ENCODE assay signal across 8 cellular contexts in the genomic region with DNA sequence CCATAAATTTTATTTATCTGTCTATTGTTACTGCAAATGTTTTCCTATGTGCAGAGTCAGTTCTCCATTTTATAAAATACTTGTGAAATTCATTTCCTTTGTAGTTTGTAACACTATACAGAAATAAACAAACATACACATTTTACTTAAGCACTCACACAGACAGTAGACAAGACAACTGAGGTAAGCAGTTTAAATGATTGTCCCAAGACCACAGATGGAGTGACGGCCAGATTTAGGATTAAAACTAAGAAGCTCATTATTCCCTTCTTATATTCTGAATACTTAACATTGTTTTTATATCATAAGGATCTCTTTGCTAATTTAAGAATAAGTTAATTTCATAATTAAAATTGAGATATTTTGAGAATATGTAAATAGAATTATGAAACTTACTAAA.
DNase-seq lines count a peak whose midpoint lies in the region; ATAC-seq and TF ChIP-seq lines count a peak whose summit lies in the region.

No MANE protein-coding gene starts in this region.

- H3K9ac ChIP-seq in KMS-11 (no peak overlapping the region), mucosa of stomach (ENCODE audit: low read length) (peak overlapping the region; percentile 10)

- H3K4me1 ChIP-seq in CD4-positive, CD25-positive, alpha-beta regulatory T cell (ENCODE audit: control insufficient read depth, insufficient read depth, low read length, poor library complexity, severe bottlenecking) = peaks cover 19% of the 10 kb centered on the region
- H3K4me1 ChIP-seq in KMS-11 (ENCODE audit: low read depth, poor library complexity, severe bottlenecking) (peaks cover 22% of the 10 kb centered on the region), mucosa of stomach (ENCODE audit: control insufficient read depth, insufficient read depth, low read length) (peaks cover 7% of the 10 kb centered on the region)

- H3K4me3 Mint-ChIP-seq in CD4-positive, CD25-positive, alpha-beta regulatory T cell = peak overlapping the region; percentile 59 to 87 (median 82)
- H3K4me3 Mint-ChIP-seq in brain = peak overlapping the region; percentile 75 to 90 (median 84)

- H3K27me3 ChIP-seq in CD4-positive, CD25-positive, alpha-beta regulatory T cell (ENCODE audit: control insufficient read depth, insufficient read depth, low read length) = no peaks in the 10 kb centered on the region
- H3K27me3 ChIP-seq in KMS-11 (ENCODE audit: insufficient read depth, low read depth) (no peaks in the 10 kb centered on the region), mucosa of stomach (ENCODE audit: control insufficient read depth, insufficient read depth, low read length) (no peaks in the 10 kb centered on the region)

- H3K9me3 ChIP-seq in CD4-positive, CD25-positive, alpha-beta regulatory T cell (ENCODE audit: control insufficient read depth in 2 of 2, low read length in 2 of 2) = no peaks in the 10 kb centered on the region
- no peaks in the 10 kb centered on the region for H3K9me3 ChIP-seq in mucosa of stomach (ENCODE audit: control insufficient read depth, low read length)

- DNase-seq in CD4-positive, CD25-positive, alpha-beta regulatory T cell = peak in 1 of 3 donors; percentile 22
- DNase-seq in T-helper 9 cell = no peak
- no peak for DNase-seq in NCI-H526 treated with DMSO at 0.1 percent for 48 hours (lab: John Stamatoyannopoulos, UW)

- no peak for ATAC-seq in CD4-positive, CD25-positive, alpha-beta regulatory T cell (ENCODE audit: low read depth in 2 of 2)
- ATAC-seq in HG02970 (IDR thresholded peaks at IDR 0.05; ENCODE audit: low FRiP score, unreplicated experiment) (no peak), HG03097 (IDR thresholded peaks at IDR 0.05; ENCODE audit: low FRiP score, unreplicated experiment) (no peak)

- H3K27me3 Mint-ChIP-seq in CD4-positive, CD25-positive, alpha-beta regulatory T cell = no peaks in the 10 kb centered on the region
- H3K27me3 Mint-ChIP-seq in brain = no peaks in the 10 kb centered on the region

- H3K27ac Mint-ChIP-seq in CD4-positive, CD25-positive, alpha-beta regulatory T cell = peak overlapping the region in 2 of 3 donors; percentile 29 to 31
- H3K27ac Mint-ChIP-seq in brain = peak overlapping the region in 4 of 5 experiments; percentile 46 to 96 (median 91)

- peaks cover 3% of the 10 kb centered on the region for H3K36me3 Mint-ChIP-seq in CD4-positive, CD25-positive, alpha-beta regulatory T cell
- H3K36me3 Mint-ChIP-seq in brain = peaks cover 5% of the 10 kb centered on the region

- H3K79me2 ChIP-seq in KMS-11 (ENCODE audit: insufficient read depth, low read depth) = no peaks in the 10 kb centered on the region

- no peak for TF ChIP-seq CTCF in KMS-11 (conservative IDR thresholded peaks at IDR 0.05; ENCODE audit: low read depth, low read length)
- no peak for TF ChIP-seq CTCF in brain (conservative IDR thresholded peaks at IDR 0.05)

- H3K4me3 ChIP-seq in CD4-positive, CD25-positive, alpha-beta regulatory T cell (ENCODE audit: low read depth, low read length) = peak overlapping the region; percentile 100
- no peak overlapping the region for H3K4me3 ChIP-seq in KMS-11 (IDR thresholded peaks at IDR 0.05; ENCODE audit: insufficient read depth, low read depth, low read length)
- H3K4me3 ChIP-seq in mucosa of stomach (ENCODE audit: low read length) = no peak overlapping the region

- no peak overlapping the region for H3K27ac ChIP-seq in CD4-positive, CD25-positive, alpha-beta regulatory T cell (ENCODE audit: insufficient read depth, low read length, poor library complexity, severe bottlenecking)
- H3K27ac ChIP-seq in KMS-11 = peak overlapping the region; percentile 72; the same call in 1 of the 2 replicates

- H3K4me2 ChIP-seq in KMS-11 = peak overlapping the region; percentile 86

- no peaks in the 10 kb centered on the region for H3K36me3 ChIP-seq in CD4-positive, CD25-positive, alpha-beta regulatory T cell (ENCODE audit: control insufficient read depth, insufficient read depth, low read length)
- H3K36me3 ChIP-seq in KMS-11 (ENCODE audit: insufficient read depth) = no peaks in the 10 kb centered on the region
- H3K36me3 ChIP-seq in mucosa of stomach (ENCODE audit: control insufficient read depth, insufficient read depth, low read length) = no peaks in the 10 kb centered on the region

- H3K9me3 Mint-ChIP-seq in CD4-positive, CD25-positive, alpha-beta regulatory T cell = peaks cover 0 to 1% (median 0%) of the 10 kb centered on the region in 7 donors
- H3K9me3 Mint-ChIP-seq in brain = peaks cover 0 to 6% (median 0%) of the 10 kb centered on the region in 5 experiments

- peaks cover 25 to 38% (median 31%) of the 10 kb centered on the region in 4 donors for H3K4me1 Mint-ChIP-seq in CD4-positive, CD25-positive, alpha-beta regulatory T cell
- H3K4me1 Mint-ChIP-seq in brain = peaks cover 65% of the 10 kb centered on the region

- H2AFZ ChIP-seq in KMS-11 (ENCODE audit: low read depth) = no peak overlapping the region

- no peaks in the 10 kb centered on the region for H4K20me1 ChIP-seq in KMS-11 (ENCODE audit: insufficient read depth)
